Comparison of ENCODE assay signal across 16 cellular contexts in genomic region chr4:141229408-141230101, GRCh38. TPM values are rescaled to one million over a fixed set of nuclear protein-coding genes. Genes with fewer than 3 reads are reported as not detected.
A peak's percentile ranks its signal among the peaks of the same experiment; 100 is the strongest.
DNase-seq lines count a peak whose midpoint lies in the region; ATAC-seq, FAIRE-seq and TF ChIP-seq lines count a peak whose summit lies in the region.
"Had no signal": no experiment of that assay in that cellular context is flagged by ENCODE, and none has a peak within 500 bp of the region (broad histone marks: within the 10 kb centered on the region; RNA-seq: fewer than 3 reads in every experiment).

No MANE protein-coding gene starts in this region.

- H3K9ac ChIP-seq in GM12878 (ENCODE audit: control insufficient read depth, insufficient read depth, low read length) = no peak overlapping the region

- CTCF ChIA-PET in GM12878 (lab: Yijun Ruan, JAX) = interaction anchor here (0.9 kb wide), 1 partner anchor 25 kb away, joined by 3 read pairs; no protein-coding TSS in a partner anchor
- CTCF ChIA-PET in Calu3 (lab: Charles Lee) = no interaction called here

- H3K27me3 Mint-ChIP-seq in Calu3 (ENCODE audit: unreplicated experiment) = no peaks in the 10 kb centered on the region
- H3K27me3 Mint-ChIP-seq: CD8-positive, alpha-beta memory T cell had no signal

- peaks cover 5% of the 10 kb centered on the region for H3K4me1 ChIP-seq in GM12878 (ENCODE audit: control insufficient read depth, insufficient read depth, low read length)

- H3K4me3 Mint-ChIP-seq in Calu3 (ENCODE audit: low read depth, unreplicated experiment) = no peak overlapping the region
- H3K4me3 Mint-ChIP-seq: CD8-positive, alpha-beta memory T cell; neural crest cell had no signal

- 95% methylated on average over 5 of the region's 5 CpGs for WGBS in GM12878 (ENCODE audit: insufficient coverage, insufficient replicate concordance, low lambda C conversion rate, missing lambda C conversion rate)

- H3K9me3 ChIP-seq in GM12878 (replicated peaks; ENCODE audit: control insufficient read depth, insufficient read depth, low read length) = no peaks in the 10 kb centered on the region; the same call in 2 of the 3 replicates
- H3K9me3 ChIP-seq: spleen had no signal

- H3K79me2 ChIP-seq in GM12878 (ENCODE audit: control insufficient read depth, insufficient read depth, low read length) = peaks cover 5% of the 10 kb centered on the region

- no peak for TF ChIP-seq RAD21 in GM12878 (IDR thresholded peaks at IDR 0.05; ENCODE audit: insufficient read depth, low read depth, low read length)

- DNase-seq in GM12878 (ENCODE audit: low read depth, low spot score) = no peak
- no peak for DNase-seq in NCI-H1436 (lab: John Stamatoyannopoulos, UW)
- DNase-seq in Calu3 = no peak
- DNase-seq in Ammon's horn (ENCODE audit: low spot score) = no peak
- DNase-seq: activated CD8-positive, alpha-beta memory T cell treated with anti-CD3 and anti-CD28 coated beads, Interleukin-2, amount 50 U/mL, for 48 hours; CD8-positive, alpha-beta memory T cell; effector CD4-positive, alpha-beta T cell; NCI-H2029; spleen had no signal

- ATAC-seq in GM18858 (IDR thresholded peaks at IDR 0.05; ENCODE audit: unreplicated experiment) = peak; percentile 58
- peak; percentile 47 for ATAC-seq in GM21367 (IDR thresholded peaks at IDR 0.05; ENCODE audit: unreplicated experiment)
- peak; percentile 60 for ATAC-seq in HG03039 (IDR thresholded peaks at IDR 0.05; ENCODE audit: unreplicated experiment)
- ATAC-seq in GM12878 = peak; percentile 83
- no peak for ATAC-seq in HG03469 (IDR thresholded peaks at IDR 0.05; ENCODE audit: unreplicated experiment)
- ATAC-seq: HepG2 had no signal

- TF ChIP-seq CTCF in GM12878 (IDR thresholded peaks at IDR 0.05 in 2 of 3, conservative IDR thresholded peaks at IDR 0.05 in 1 of 3; ENCODE audit: control insufficient read depth in 2 of 3, extremely low read depth in 1 of 3, insufficient read depth in 1 of 3, low read depth in 3 of 3, low read length in 3 of 3) (no peak), Calu3 (IDR thresholded peaks at IDR 0.05; ENCODE audit: unreplicated experiment) (no peak)

- intact Hi-C loops in GM12878 (cut with micrococcal nuclease; ENCODE audit: unreplicated experiment) (loop anchor here (10.0 kb wide), 2 partner anchors 405 to 485 kb away; partner anchors contain the start of gene IL15), Calu3 (cut with micrococcal nuclease; ENCODE audit: unreplicated experiment) (no loop called here)

- H3K36me3 Mint-ChIP-seq in Calu3 (ENCODE audit: insufficient read depth, unreplicated experiment) = peaks cover 22% of the 10 kb centered on the region

- peak; percentile 66 for FAIRE-seq in GM12878 (lab: Jason Lieb, UNC)
- FAIRE-seq: H1, HepG2 had no signal

- H2AFZ ChIP-seq in GM12878 (ENCODE audit: control insufficient read depth, low read depth, low read length) = no peak overlapping the region

- no peak overlapping the region for H3K4me3 ChIP-seq in GM12878
- H3K4me3 ChIP-seq: spleen had no signal

- H3K9me3 Mint-ChIP-seq in Calu3 (ENCODE audit: low read depth, unreplicated experiment) = no peaks in the 10 kb centered on the region
- H3K9me3 Mint-ChIP-seq: CD8-positive, alpha-beta memory T cell; neural crest cell had no signal

- H3K27ac ChIP-seq in GM12878 (ENCODE audit: control insufficient read depth, insufficient read depth) = no peak overlapping the region
- H3K27ac ChIP-seq: spleen had no signal

- no peaks in the 10 kb centered on the region for H3K4me1 Mint-ChIP-seq in Calu3 (ENCODE audit: low read depth, unreplicated experiment)
- H3K4me1 Mint-ChIP-seq: neural crest cell had no signal

- SMC1A ChIA-PET in GM12878 (lab: Charles Lee; ENCODE audit: uncharacterized antibody, unreplicated experiment) = interaction anchor here (0.6 to 0.7 kb wide), 3 partner anchors 17 to 81 kb away, joined by 3 read pairs; no protein-coding TSS in a partner anchor

- peaks cover 0 to 32% of the 10 kb centered on the region in 2 experiments for H3K36me3 ChIP-seq in GM12878 (ENCODE audit: control insufficient read depth in 2 of 2, insufficient read depth in 2 of 2, low read length in 1 of 2)

- no peak for TF ChIP-seq EP300 in GM12878 (IDR thresholded peaks at IDR 0.05; ENCODE audit: borderline replicate concordance in 1 of 2, control insufficient read depth in 1 of 2, low read depth in 2 of 2, low read length in 2 of 2)

- peak overlapping the region; percentile 41; the same call in 1 of the 2 replicates for H3K4me2 ChIP-seq in GM12878 (ENCODE audit: control insufficient read depth, insufficient read depth)

- no peaks in the 10 kb centered on the region for H4K20me1 ChIP-seq in GM12878 (ENCODE audit: control insufficient read depth, insufficient read depth)

- H3K27me3 ChIP-seq in GM12878 (replicated peaks in 1 of 2; ENCODE audit: control insufficient read depth in 2 of 2, insufficient read depth in 2 of 2, low read length in 1 of 2) = no peaks in the 10 kb centered on the region
- H3K27me3 ChIP-seq: spleen had no signal

- no TSS peak for BruUV-seq in GM12878 (replicated peaks; lab: Mats Ljungman, UMichigan)
- BruUV-seq in Calu3 (replicated peaks; lab: Mats Ljungman, UMichigan) = no TSS peak

- in situ Hi-C loops in GM12878 (cut with MboI) = no loop called here

- TF ChIP-seq POLR2A in GM12878 (IDR thresholded peaks at IDR 0.05; ENCODE audit: low read depth, low read length) = no peak

- no peak overlapping the region for H3K27ac Mint-ChIP-seq in Calu3 (ENCODE audit: unreplicated experiment)

- POLR2A ChIA-PET in GM12878 (lab: Charles Lee) = interaction anchor here (0.8 kb wide), 1 partner anchor 14 kb away, joined by 3 read pairs; no protein-coding TSS in a partner anchor

- RAD21 ChIA-PET in GM12878 (lab: Charles Lee; ENCODE audit: unreplicated experiment) = no interaction called here

TF ChIP-seq in GM12878, 131 proteins besides CTCF, POLR2A, EP300 and RAD21:
- TF ChIP-seq RUNX3 (IDR thresholded peaks at IDR 0.05; ENCODE audit: low read length) (0 out of 2 replicates have a peak, but pooled peaks have one; percentile 15), MLLT1 (IDR thresholded peaks at IDR 0.05) (0 out of 2 replicates have a peak, but pooled peaks have one; percentile 46), ATF3 (IDR thresholded peaks at IDR 0.05; ENCODE audit: borderline replicate concordance, extremely low read depth, low read depth, low read length) (no peak), EZH2 (IDR thresholded peaks at IDR 0.05; ENCODE audit: borderline replicate concordance, control insufficient read depth, low read depth, low read length) (no peak)

RNA-seq across cellular contexts. Expression of gene ZNF330, which starts 8.9 kb away (rescaled TPM):
- total RNA-seq in GM12878 (2013; cell fraction: nucleolus; rRNA removed) = 58.0 and 61.0 TPM in 2 replicates
- total RNA-seq in GM12878 (2014; rRNA removed) = 31.3 and 41.4 TPM in 2 replicates
- 52.1 and 53.5 TPM in 2 replicates for total RNA-seq in GM12878 (2014; rRNA removed; fragmentation: Illumina TruSeq; extraction: Trizol)
- total RNA-seq in GM12878 (2021) = 40.5 and 40.7 TPM in 2 replicates
- 37.2 TPM for polyA plus RNA-seq in GM12878 (2011; ENCODE audit: low read depth)
- polyA plus RNA-seq in GM12878 (2011; rRNA removed) = 57.4 and 69.9 TPM in 2 replicates
- 31.7 and 40.5 TPM in 2 replicates for polyA plus RNA-seq in GM12878 (2011; cell fraction: cytosol; rRNA removed)
- 42.0 and 48.1 TPM in 2 replicates for polyA plus RNA-seq in GM12878 (2011; cell fraction: nucleus; rRNA removed)
- 44.6 and 54.7 TPM in 2 replicates for polyA plus RNA-seq in GM12878 (2012)
- 44.1 and 55.0 TPM in 2 replicates for polyA plus RNA-seq in GM12878 (2014; fragmentation: Illumina TruSeq; extraction: Trizol)
- 10 to 100 TPM; 40.1 to 44.5 TPM for polyA plus RNA-seq in GM12878 (2014; fragmentation: Nextera tagmentation; extraction: Ambion mirVana)
- polyA plus RNA-seq in GM12878 (2014; rRNA removed) = 33.1 and 36.5 TPM in 2 replicates
- polyA plus RNA-seq in GM12878 (2016; fragmentation: Nextera tagmentation; extraction: Ambion mirVana) = 10 to 100 TPM; 52.0 to 57.6 TPM
- 46.0 and 111 TPM in 2 replicates for polyA minus RNA-seq in GM12878 (2011; rRNA and poly(A)+ RNA removed)
- 17.8 and 18.0 TPM in 2 replicates for polyA minus RNA-seq in GM12878 (2011; cell fraction: cytosol; rRNA and poly(A)+ RNA removed)
- polyA minus RNA-seq in GM12878 (2011; cell fraction: nucleus; rRNA and poly(A)+ RNA removed) = 16.2 and 21.4 TPM in 2 replicates
- 18.6 and 20.0 TPM in 2 replicates for total RNA-seq in Calu3 (2022)
